19 cellular contexts compared by ENCODE assay signal in the genomic region with DNA sequence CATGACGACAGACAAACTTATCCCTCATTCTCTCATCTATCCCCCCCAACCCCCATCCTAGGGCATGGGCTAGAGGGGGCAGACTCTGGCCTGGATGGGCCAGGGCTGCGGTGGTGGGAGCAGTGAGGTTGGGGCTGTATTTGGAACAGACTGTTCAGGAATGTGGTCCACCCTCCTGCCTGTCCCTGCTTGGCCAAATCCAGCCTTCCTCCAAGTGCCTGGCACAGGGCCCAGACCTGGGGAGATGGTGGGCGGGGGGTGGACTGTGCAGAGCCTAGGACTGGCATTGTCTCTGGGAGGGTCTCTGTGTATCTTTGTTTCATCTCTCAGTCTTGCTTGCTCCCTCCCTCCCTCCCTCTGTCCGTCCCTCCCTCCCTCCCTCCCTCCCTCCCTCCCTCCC. TPM values are rescaled to one million over a fixed set of nuclear protein-coding genes. Genes with fewer than 3 reads are reported as not detected.
DNase-seq lines count a peak whose midpoint lies in the region; ATAC-seq and TF ChIP-seq lines count a peak whose summit lies in the region.
"Had no signal": no experiment of that assay in that cellular context is flagged by ENCODE, and none has a peak within 500 bp of the region (broad histone marks: within the 10 kb centered on the region; RNA-seq: fewer than 3 reads in every experiment).

No MANE protein-coding gene starts in this region.

- POLR2A ChIA-PET in naive thymus-derived CD8-positive, alpha-beta T cell (lab: Charles Lee), result interaction anchor here (0.8 kb wide), 1 partner anchor 493 kb away, joined by 3 read pairs; no protein-coding TSS in a partner anchor
- POLR2A ChIA-PET in CD8-positive, alpha-beta memory T cell (lab: Charles Lee), result no interaction called here

- peaks cover 28% of the 10 kb centered on the region for H3K4me1 ChIP-seq in CD8-positive, alpha-beta memory T cell (ENCODE audit: insufficient read depth, low read length)
- H3K4me1 ChIP-seq: HAP-1 had no signal

- H3K4me1 Mint-ChIP-seq in stimulated activated naive CD8-positive, alpha-beta T cell treated with anti-CD3 and anti-CD28 coated beads, Interleukin-15, Interleukin-2, amounts not matched to agents 100 ng/mL and 50 ng/mL, for 24 hours (ENCODE audit: low read depth), result peaks cover 40% of the 10 kb centered on the region
- H3K4me1 Mint-ChIP-seq in naive thymus-derived CD8-positive, alpha-beta T cell, result peaks cover 30 to 52% (median 45%) of the 10 kb centered on the region in 4 donors
- H3K4me1 Mint-ChIP-seq in CD8-positive, alpha-beta memory T cell, result peaks cover 30 to 41% (median 40%) of the 10 kb centered on the region in 3 donors

- H3K27ac Mint-ChIP-seq in stimulated activated naive CD8-positive, alpha-beta T cell treated with anti-CD3 and anti-CD28 coated beads, Interleukin-15, Interleukin-2, amounts not matched to agents 100 ng/mL and 50 ng/mL, for 24 hours, result no peak overlapping the region
- H3K27ac Mint-ChIP-seq in naive thymus-derived CD8-positive, alpha-beta T cell, result peak overlapping the region in 5 of 10 donors; percentile 49 to 94 (median 77)
- peak overlapping the region in 3 of 8 donors; percentile 20 to 86 (median 61) for H3K27ac Mint-ChIP-seq in CD8-positive, alpha-beta memory T cell

- H3K36me3 Mint-ChIP-seq in stimulated activated naive CD8-positive, alpha-beta T cell treated with anti-CD3 and anti-CD28 coated beads, Interleukin-15, Interleukin-2, amounts not matched to agents 100 ng/mL and 50 ng/mL, for 24 hours (ENCODE audit: low read depth), result peaks cover 3% of the 10 kb centered on the region
- peaks cover 0 to 3% (median 0%) of the 10 kb centered on the region in 3 donors for H3K36me3 Mint-ChIP-seq in naive thymus-derived CD8-positive, alpha-beta T cell
- peaks cover 2 to 20% (median 2%) of the 10 kb centered on the region in 3 donors for H3K36me3 Mint-ChIP-seq in CD8-positive, alpha-beta memory T cell

- peaks cover 3% of the 10 kb centered on the region for H3K27me3 Mint-ChIP-seq in stimulated activated naive CD8-positive, alpha-beta T cell treated with anti-CD3 and anti-CD28 coated beads, Interleukin-15, Interleukin-2, amounts not matched to agents 100 ng/mL and 50 ng/mL, for 24 hours
- H3K27me3 Mint-ChIP-seq in naive thymus-derived CD8-positive, alpha-beta T cell, result no peaks in the 10 kb centered on the region
- H3K27me3 Mint-ChIP-seq in CD8-positive, alpha-beta memory T cell, result peaks cover 0 to 4% of the 10 kb centered on the region in 2 donors

- no peak for TF ChIP-seq CTCF in choroid plexus epithelial cell (conservative IDR thresholded peaks at IDR 0.05; ENCODE audit: low read depth, low read length)

- peaks cover 5% of the 10 kb centered on the region for H3K36me3 ChIP-seq in CD8-positive, alpha-beta memory T cell (ENCODE audit: insufficient read depth, low read length)

- no peak for DNase-seq in stimulated activated naive CD8-positive, alpha-beta T cell treated with anti-CD3 and anti-CD28 coated beads, Interleukin-15, Interleukin-2, amounts not matched to agents 100 U/mL and 50 U/mL, for 24 hours
- peak; percentile 27 for DNase-seq in choroid plexus epithelial cell (ENCODE audit: low read depth)
- DNase-seq in naive thymus-derived CD8-positive, alpha-beta T cell, result peak in 1 of 10 donors; percentile 49
- no peak for DNase-seq in AML-193 (lab: John Stamatoyannopoulos, UW)
- DNase-seq in CD8-positive, alpha-beta memory T cell, result no peak
- no peak for DNase-seq in T-helper 2 cell
- DNase-seq: activated CD4-positive, alpha-beta T cell treated with anti-CD3 and anti-CD28 coated beads for 1 hour; activated naive CD4-positive, alpha-beta T cell treated with anti-CD3 and anti-CD28 coated beads, Interleukin-2, amount 50 U/mL, for 16 hours; NCI-H1105 treated with DMSO at 0.1 percent for 48 hours; Peyer's patch; stimulated activated naive CD4-positive, alpha-beta T cell had no signal

- H3K27ac ChIP-seq in CD8-positive, alpha-beta memory T cell (ENCODE audit: low read depth, low read length), result no peak overlapping the region

- no peaks in the 10 kb centered on the region for H3K27me3 ChIP-seq in CD8-positive, alpha-beta memory T cell (ENCODE audit: insufficient read depth, low read length, poor library complexity, severe bottlenecking)
- H3K27me3 ChIP-seq: Peyer's patch had no signal

- no peaks in the 10 kb centered on the region for H3K9me3 Mint-ChIP-seq in stimulated activated naive CD8-positive, alpha-beta T cell treated with anti-CD3 and anti-CD28 coated beads, Interleukin-15, Interleukin-2, amounts not matched to agents 100 ng/mL and 50 ng/mL, for 24 hours
- no peaks in the 10 kb centered on the region for H3K9me3 Mint-ChIP-seq in naive thymus-derived CD8-positive, alpha-beta T cell
- H3K9me3 Mint-ChIP-seq in CD8-positive, alpha-beta memory T cell, result no peaks in the 10 kb centered on the region
- H3K9me3 Mint-ChIP-seq: T-helper 1 cell treated with Interleukin-12 subunit alpha and Interleukin-12 subunit beta and Interleukin-4 antibody, amounts not matched to agents 30 μg/mL and 1 μg/mL, for 36 hours had no signal

- H3K4me3 Mint-ChIP-seq in stimulated activated naive CD8-positive, alpha-beta T cell treated with anti-CD3 and anti-CD28 coated beads, Interleukin-15, Interleukin-2, amounts not matched to agents 100 ng/mL and 50 ng/mL, for 24 hours, result peak overlapping the region; percentile 49
- peak overlapping the region in 9 of 10 donors; percentile 86 to 96 (median 92) for H3K4me3 Mint-ChIP-seq in naive thymus-derived CD8-positive, alpha-beta T cell
- H3K4me3 Mint-ChIP-seq in CD8-positive, alpha-beta memory T cell, result peak overlapping the region in 3 of 7 donors; percentile 87 to 92 (median 90)

- H3K9me3 ChIP-seq in CD8-positive, alpha-beta memory T cell (ENCODE audit: low read length), result no peaks in the 10 kb centered on the region
- H3K9me3 ChIP-seq: HAP-1, Peyer's patch had no signal

- no peak for ATAC-seq in stimulated activated naive CD8-positive, alpha-beta T cell treated with anti-CD3 and anti-CD28 coated beads, Interleukin-15, Interleukin-2, amounts not matched to agents 100 U/mL and 50 U/mL, for 24 hours
- no peak for ATAC-seq in naive thymus-derived CD8-positive, alpha-beta T cell
- no peak for ATAC-seq in GM21529 (IDR thresholded peaks at IDR 0.05; ENCODE audit: unreplicated experiment)

- CTCF ChIA-PET in CD8-positive, alpha-beta memory T cell (lab: Charles Lee), result no interaction called here

- H3K4me3 ChIP-seq in choroid plexus epithelial cell (ENCODE audit: low read depth, low read length), result no peak overlapping the region
- no peak overlapping the region for H3K4me3 ChIP-seq in CD8-positive, alpha-beta memory T cell (ENCODE audit: low read length)
- H3K4me3 ChIP-seq: HAP-1, Peyer's patch had no signal

RNA-seq across cellular contexts. Expression of gene EGLN2, which starts 14.2 kb away (rescaled TPM):
- total RNA-seq in naive thymus-derived CD8-positive, alpha-beta T cell, result 100 to 1,000 TPM; 233 to 243 TPM
- 100 to 1,000 TPM; 104 to 214 (median 153) TPM for polyA plus RNA-seq in naive thymus-derived CD8-positive, alpha-beta T cell
- total RNA-seq in CD8-positive, alpha-beta memory T cell, result 100 to 1,000 TPM; 101 to 103 TPM
- polyA plus RNA-seq in CD8-positive, alpha-beta memory T cell, result 174 TPM

RNA-seq across cellular contexts. Expression of gene RAB4B, which starts 35.1 kb away (rescaled TPM):
- total RNA-seq in naive thymus-derived CD8-positive, alpha-beta T cell, result 10 to 100 TPM; 47.3 to 48.6 TPM
- 10 to 100 TPM; 76.4 to 87.2 (median 87.1) TPM for polyA plus RNA-seq in naive thymus-derived CD8-positive, alpha-beta T cell
- total RNA-seq in CD8-positive, alpha-beta memory T cell, result 10 to 100 TPM; 24.2 to 27.2 TPM
- polyA plus RNA-seq in CD8-positive, alpha-beta memory T cell, result 95.2 TPM

RNA-seq across cellular contexts. Expression of gene CYP2A6, which starts 37.1 kb away (rescaled TPM):
- total RNA-seq in naive thymus-derived CD8-positive, alpha-beta T cell, result not detected
- not detected for polyA plus RNA-seq in naive thymus-derived CD8-positive, alpha-beta T cell
- not detected for total RNA-seq in CD8-positive, alpha-beta memory T cell
- not detected for polyA plus RNA-seq in CD8-positive, alpha-beta memory T cell
- total RNA-seq: endothelial cell of umbilical vein, kidney epithelial cell, myocyte, NCI-H460, Peyer's patch had no signal
- polyA plus RNA-seq: endothelial cell of umbilical vein had no signal

RNA-seq across cellular contexts. Expression of gene MIA, which starts 37.9 kb away (rescaled TPM):
- 1 to 10 TPM in 1 of 2 experiments, not detected in 1; 2.2 TPM for total RNA-seq in naive thymus-derived CD8-positive, alpha-beta T cell
- not detected for polyA plus RNA-seq in naive thymus-derived CD8-positive, alpha-beta T cell
- 1 to 10 TPM in 1 of 2 experiments, under 1 TPM in 1; 0.89 to 1.1 TPM for total RNA-seq in CD8-positive, alpha-beta memory T cell
- not detected for polyA plus RNA-seq in CD8-positive, alpha-beta memory T cell
- total RNA-seq: endothelial cell of umbilical vein, kidney epithelial cell, myocyte, NCI-H460 had no signal
